In genomic region chr12:1796515-1797010, GRCh38 we compare ENCODE assay signal across 8 cellular contexts. TPM values are rescaled to one million over a fixed set of nuclear protein-coding genes. Genes with fewer than 3 reads are reported as not detected.
DNase-seq lines count a peak whose midpoint lies in the region; ATAC-seq and TF ChIP-seq lines count a peak whose summit lies in the region.

No MANE protein-coding gene starts in this region.

- peak; percentile 36 for DNase-seq in DMS153 (lab: John Stamatoyannopoulos, UW)
- DNase-seq in LoVo (ENCODE audit: low spot score): peak; percentile 27
- DNase-seq in activated naive CD4-positive, alpha-beta T cell treated with anti-CD3 and anti-CD28 coated beads, Interleukin-2, amount 50 U/mL, for 72 hours (ENCODE audit: low spot score in 2 of 2): peak; percentile 58 to 73
- no peak for DNase-seq in hepatocyte (ENCODE audit: low spot score)
- DNase-seq in stimulated activated CD4-positive, alpha-beta T cell treated with anti-CD3 and anti-CD28 coated beads, Interleukin-4, amount 100 ng/mL, for 1 hour: peak; percentile 52
- DNase-seq in midbrain (lab: John Stamatoyannopoulos, UW): no peak
- DNase-seq in MG63: no peak

- no peaks in the 10 kb centered on the region for H4K20me1 ChIP-seq in hepatocyte (ENCODE audit: insufficient read depth, poor library complexity, severe bottlenecking)

- no peak overlapping the region for H3K27ac ChIP-seq in hepatocyte

- no peaks in the 10 kb centered on the region for H3K9me3 Mint-ChIP-seq in activated naive CD4-positive, alpha-beta T cell treated with anti-CD3 and anti-CD28 coated beads, Interleukin-2, amount 50 U/mL, for 72 hours

- no peaks in the 10 kb centered on the region for H3K9me2 ChIP-seq in hepatocyte (replicated peaks; ENCODE audit: insufficient read depth)

- peaks cover 4% of the 10 kb centered on the region for H3K4me1 ChIP-seq in hepatocyte (ENCODE audit: insufficient read depth)

- peak overlapping the region; percentile 92 to 94 for H3K27ac Mint-ChIP-seq in activated naive CD4-positive, alpha-beta T cell treated with anti-CD3 and anti-CD28 coated beads, Interleukin-2, amount 50 U/mL, for 72 hours

- peak overlapping the region; percentile 56 for H2AFZ ChIP-seq in hepatocyte

- no peaks in the 10 kb centered on the region for H3K36me3 Mint-ChIP-seq in activated naive CD4-positive, alpha-beta T cell treated with anti-CD3 and anti-CD28 coated beads, Interleukin-2, amount 50 U/mL, for 72 hours

- H3K4me3 ChIP-seq in hepatocyte (no peak overlapping the region), MG63 (no peak overlapping the region)

- no peaks in the 10 kb centered on the region for H3K79me2 ChIP-seq in hepatocyte

- no peaks in the 10 kb centered on the region for H3K9me3 ChIP-seq in hepatocyte (ENCODE audit: low read depth)
- no peaks in the 10 kb centered on the region for H3K9me3 ChIP-seq in MG63

- H3K36me3 ChIP-seq in hepatocyte (replicated peaks; ENCODE audit: insufficient read depth, low read depth): no peaks in the 10 kb centered on the region
- peaks cover 2% of the 10 kb centered on the region; the same call in 1 of the 2 replicates for H3K36me3 ChIP-seq in MG63

- WGBS in hepatocyte (ENCODE audit: low lambda C conversion rate, missing lambda C conversion rate): 72% methylated on average over 23 of the region's 43 CpGs

- H3K27me3 ChIP-seq in hepatocyte (no peaks in the 10 kb centered on the region), MG63 (no peaks in the 10 kb centered on the region)

- peak overlapping the region; percentile 80 for H3K4me2 ChIP-seq in hepatocyte

- peak; percentile 15 for ATAC-seq in GM21529 (IDR thresholded peaks at IDR 0.05; ENCODE audit: unreplicated experiment)
- ATAC-seq in activated naive CD4-positive, alpha-beta T cell treated with anti-CD3 and anti-CD28 coated beads, Interleukin-2, amount 50 U/mL, for 72 hours: peak; percentile 39 to 57

- TF ChIP-seq CTCF in hepatocyte (IDR thresholded peaks at IDR 0.05; ENCODE audit: poor library complexity): no peak

RNA-seq across cellular contexts. Expression of gene LRTM2, which starts 23.8 kb away (rescaled TPM):
- total RNA-seq in activated naive CD4-positive, alpha-beta T cell treated with anti-CD3 and anti-CD28 coated beads, Interleukin-2, amount 50 U/mL, for 72 hours: not detected
- total RNA-seq in hepatocyte: not detected in 2 replicates
- polyA plus RNA-seq in hepatocyte: not detected in 2 replicates
- total RNA-seq in MG63 (2014; rRNA removed; shearing (Covaris generic); ENCODE audit: low replicate concordance): not detected in 2 replicates

Comparison
In these comparisons a context has a peak if more than half of its experiments do, and no peak if none do; other contexts are left out.
1. DNase-seq: peak in DMS153 (single experiment), LoVo (single experiment), activated naive CD4-positive, alpha-beta T cell treated with anti-CD3 and anti-CD28 coated beads, Interleukin-2, amount 50 U/mL, for 72 hours (2 of 2) and stimulated activated CD4-positive, alpha-beta T cell treated with anti-CD3 and anti-CD28 coated beads, Interleukin-4, amount 100 ng/mL, for 1 hour (single experiment); none in hepatocyte (single experiment), midbrain (single experiment) and MG63 (single experiment).